8 cellular contexts compared by ENCODE assay signal in the genomic region with DNA sequence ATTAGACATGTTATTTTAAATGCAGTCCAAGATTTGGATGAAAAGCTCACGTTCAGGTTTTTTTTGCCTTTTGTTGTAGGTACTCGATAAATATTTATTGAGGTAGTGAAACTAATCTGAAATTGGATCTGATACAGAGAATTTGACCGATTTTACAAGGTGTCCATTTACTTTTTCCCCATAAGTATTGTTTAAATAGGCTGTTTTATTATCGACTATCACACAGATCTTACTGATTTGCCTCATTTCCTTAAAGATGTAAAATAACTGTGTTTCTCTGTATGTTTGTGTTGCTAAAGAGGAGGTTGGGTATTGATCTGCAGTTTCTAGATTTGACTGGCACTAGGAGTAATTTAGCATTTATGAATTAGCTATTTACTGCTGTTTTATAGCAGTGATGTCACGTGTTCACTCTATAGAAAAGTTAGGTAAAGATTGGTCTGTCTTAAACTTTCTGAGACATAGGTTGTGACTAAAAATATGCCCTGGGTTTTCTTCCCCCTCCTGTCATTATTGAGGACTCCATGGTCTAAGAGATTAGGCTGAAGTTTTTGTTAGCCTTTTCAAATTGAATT. TPM values are rescaled to one million over a fixed set of nuclear protein-coding genes. Genes with fewer than 3 reads are reported as not detected.
DNase-seq lines count a peak whose midpoint lies in the region; ATAC-seq and TF ChIP-seq lines count a peak whose summit lies in the region.
"Had no signal": no experiment of that assay in that cellular context is flagged by ENCODE, and none has a peak within 500 bp of the region (broad histone marks: within the 10 kb centered on the region; RNA-seq: fewer than 3 reads in every experiment).

No MANE protein-coding gene starts in this region.

- peak overlapping the region; percentile 94 for H3K4me3 Mint-ChIP-seq in activated CD4-positive, alpha-beta memory T cell treated with anti-CD3 and anti-CD28 coated beads for 36 hours
- H3K4me3 Mint-ChIP-seq in glutamatergic neuron (ENCODE audit: unreplicated experiment), result peak overlapping the region; percentile 18
- H3K4me3 Mint-ChIP-seq in stimulated activated effector memory CD8-positive, alpha-beta T cell treated with anti-CD3 and anti-CD28 coated beads, Interleukin-12 subunit alpha, Interleukin-12 subunit beta, amount 100 ng/mL, for 72 hours, result peak overlapping the region; percentile 90

- peaks cover 40% of the 10 kb centered on the region for H3K36me3 Mint-ChIP-seq in activated CD4-positive, alpha-beta memory T cell treated with anti-CD3 and anti-CD28 coated beads for 36 hours
- no peaks in the 10 kb centered on the region for H3K36me3 Mint-ChIP-seq in glutamatergic neuron (ENCODE audit: unreplicated experiment)
- peaks cover 93% of the 10 kb centered on the region for H3K36me3 Mint-ChIP-seq in stimulated activated effector memory CD8-positive, alpha-beta T cell treated with anti-CD3 and anti-CD28 coated beads, Interleukin-12 subunit alpha, Interleukin-12 subunit beta, amount 100 ng/mL, for 72 hours

- no peak for TF ChIP-seq POLR2A in thyroid gland (IDR thresholded peaks at IDR 0.05)

- no peak overlapping the region for H3K27ac ChIP-seq in thyroid gland

- TF ChIP-seq CTCF in glutamatergic neuron (IDR thresholded peaks at IDR 0.05; ENCODE audit: partially characterized antibody, unreplicated experiment) (no peak), thyroid gland (IDR thresholded peaks at IDR 0.05) (no peak)

- no peaks in the 10 kb centered on the region for H3K27me3 Mint-ChIP-seq in activated CD4-positive, alpha-beta memory T cell treated with anti-CD3 and anti-CD28 coated beads for 36 hours
- H3K27me3 Mint-ChIP-seq in glutamatergic neuron (ENCODE audit: unreplicated experiment), result peaks cover 9% of the 10 kb centered on the region

- CTCF ChIA-PET in HEK293T (lab: Yijun Ruan, JAX), result interaction anchor here (0.7 kb wide), 1 partner anchor 110 kb away, joined by 3 read pairs; no protein-coding TSS in a partner anchor
- CTCF ChIA-PET in activated CD4-positive, alpha-beta memory T cell treated with anti-CD3 and anti-CD28 coated beads for 36 hours (lab: Charles Lee), result interaction anchor here (0.5 to 1.8 kb wide), 6 partner anchors 14 to 391 kb away, joined by 3 to 7 read pairs (median 4); no protein-coding TSS in a partner anchor

- no peak overlapping the region for H3K4me3 ChIP-seq in thyroid gland (replicated peaks in 1 of 3)

- H3K4me1 Mint-ChIP-seq in activated CD4-positive, alpha-beta memory T cell treated with anti-CD3 and anti-CD28 coated beads for 36 hours (ENCODE audit: low read depth), result peaks cover 58% of the 10 kb centered on the region
- peaks cover 18% of the 10 kb centered on the region for H3K4me1 Mint-ChIP-seq in glutamatergic neuron (ENCODE audit: low read depth, unreplicated experiment)
- H3K4me1 Mint-ChIP-seq in stimulated activated effector memory CD8-positive, alpha-beta T cell treated with anti-CD3 and anti-CD28 coated beads, Interleukin-12 subunit alpha, Interleukin-12 subunit beta, amount 100 ng/mL, for 72 hours, result peaks cover 41% of the 10 kb centered on the region

- POLR2A ChIA-PET in HEK293T (lab: Yijun Ruan, JAX), result no interaction called here
- POLR2A ChIA-PET in activated CD4-positive, alpha-beta memory T cell treated with anti-CD3 and anti-CD28 coated beads for 36 hours (lab: Charles Lee), result interaction anchor here (0.9 kb wide), 1 partner anchor 9 kb away, joined by 3 read pairs; no protein-coding TSS in a partner anchor

- DNase-seq in HEK293T (ENCODE audit: extremely low spot score) (no peak), glutamatergic neuron (no peak), COR-L47 (lab: John Stamatoyannopoulos, UW) (no peak), thyroid gland (no peak), mucosa of gallbladder (ENCODE audit: low spot score) (no peak)
- no peak for DNase-seq in activated CD4-positive, alpha-beta memory T cell treated with anti-CD3 and anti-CD28 coated beads for 36 hours
- DNase-seq in stimulated activated effector memory CD8-positive, alpha-beta T cell treated with anti-CD3 and anti-CD28 coated beads, Interleukin-12 subunit alpha, Interleukin-12 subunit beta, amount 100 ng/mL, for 72 hours (ENCODE audit: low spot score in 2 of 2), result no peak
- DNase-seq: MM.1S had no signal

- WGBS in thyroid gland, 2 donors, result 75 to 78% methylated on average over 5 of the region's 5 CpGs

- H3K27me3 ChIP-seq in thyroid gland, result no peaks in the 10 kb centered on the region

- no peaks in the 10 kb centered on the region for H3K9me3 Mint-ChIP-seq in activated CD4-positive, alpha-beta memory T cell treated with anti-CD3 and anti-CD28 coated beads for 36 hours
- H3K9me3 Mint-ChIP-seq in glutamatergic neuron (ENCODE audit: unreplicated experiment), result peaks cover 11% of the 10 kb centered on the region
- no peaks in the 10 kb centered on the region for H3K9me3 Mint-ChIP-seq in stimulated activated effector memory CD8-positive, alpha-beta T cell treated with anti-CD3 and anti-CD28 coated beads, Interleukin-12 subunit alpha, Interleukin-12 subunit beta, amount 100 ng/mL, for 72 hours

- peak overlapping the region; percentile 87 for H3K27ac Mint-ChIP-seq in activated CD4-positive, alpha-beta memory T cell treated with anti-CD3 and anti-CD28 coated beads for 36 hours
- no peak overlapping the region for H3K27ac Mint-ChIP-seq in glutamatergic neuron (ENCODE audit: unreplicated experiment)
- peak overlapping the region; percentile 89 for H3K27ac Mint-ChIP-seq in stimulated activated effector memory CD8-positive, alpha-beta T cell treated with anti-CD3 and anti-CD28 coated beads, Interleukin-12 subunit alpha, Interleukin-12 subunit beta, amount 100 ng/mL, for 72 hours

- no peak for ATAC-seq in stimulated activated effector memory CD8-positive, alpha-beta T cell treated with anti-CD3 and anti-CD28 coated beads, Interleukin-12 subunit alpha, Interleukin-12 subunit beta, amount 100 ng/mL, for 72 hours

- H3K36me3 ChIP-seq in thyroid gland, result no peaks in the 10 kb centered on the region

- H3K9me3 ChIP-seq in thyroid gland, result no peaks in the 10 kb centered on the region

- peaks cover 48 to 51% of the 10 kb centered on the region in 2 donors for H3K4me1 ChIP-seq in thyroid gland

- intact Hi-C loops in activated CD4-positive, alpha-beta memory T cell treated with anti-CD3 and anti-CD28 coated beads for 36 hours (cut with micrococcal nuclease), result loop anchor here (5.0 to 10.0 kb wide), 2 partner anchors 389 to 497 kb away; partner anchors contain the start of gene IL26
- intact Hi-C loops in thyroid gland (cut with DNase I), result loop anchor here (10.0 kb wide), 1 partner anchor 249 kb away; no protein-coding TSS in a partner anchor

TF ChIP-seq in HEK293T, 16 proteins besides CTCF, POLR2A, EP300 and RAD21:
- TF ChIP-seq LEF1 (IDR thresholded peaks at IDR 0.05; ENCODE audit: borderline replicate concordance), result no peak
- peak; percentile 56 for TF ChIP-seq PKNOX1 (IDR thresholded peaks at IDR 0.05)

RNA-seq across cellular contexts. Expression of gene RAP1B, which starts 3.5 kb away (rescaled TPM):
- 100 to 1,000 TPM; 211 to 213 TPM for total RNA-seq in activated CD4-positive, alpha-beta memory T cell treated with anti-CD3 and anti-CD28 coated beads for 36 hours
- total RNA-seq in glutamatergic neuron (ENCODE audit: unreplicated experiment) (68.2 TPM), thyroid gland (100 to 1,000 TPM; 133 to 232 (median 193) TPM), mucosa of gallbladder (111 TPM)

Comparison
In these comparisons a context has a peak if more than half of its experiments do, and no peak if none do; other contexts are left out.
1. H3K4me3 Mint-ChIP-seq: peak in every context shown above with its lines; median percentile 94 in activated CD4-positive, alpha-beta memory T cell treated with anti-CD3 and anti-CD28 coated beads for 36 hours; 90 in stimulated activated effector memory CD8-positive, alpha-beta T cell treated with anti-CD3 and anti-CD28 coated beads, Interleukin-12 subunit alpha, Interleukin-12 subunit beta, amount 100 ng/mL, for 72 hours; 18 in glutamatergic neuron.